Comparison of ENCODE assay signal across 24 cellular contexts in genomic region chr3:127497166-127497565, GRCh38.
DNase-seq lines count a peak whose midpoint lies in the region; ATAC-seq and TF ChIP-seq lines count a peak whose summit lies in the region.
"Had no signal": no experiment of that assay in that cellular context is flagged by ENCODE, and none has a peak within 500 bp of the region (broad histone marks: within the 10 kb centered on the region; RNA-seq: fewer than 3 reads in every experiment).

No MANE protein-coding gene starts in this region.

- no peaks in the 10 kb centered on the region for H3K79me1 ChIP-seq in neuronal stem cell (ENCODE audit: low read depth, low read length)

- H4K8ac ChIP-seq in neuronal stem cell (ENCODE audit: low read depth, low read length) = no peak overlapping the region

- no peak overlapping the region for H2BK15ac ChIP-seq in neuronal stem cell (ENCODE audit: low read length)

- 83 to 85% methylated on average over 1 to 3 of the region's 3 CpGs for WGBS in endodermal cell (ENCODE audit: insufficient coverage in 1 of 2, insufficient read length in 1 of 2), 2 experiments
- WGBS in neuronal stem cell (ENCODE audit: extremely low coverage in 2 of 2, insufficient read length in 2 of 2, insufficient replicate concordance in 1 of 2), 2 donors = no CpG with 5 or more reads among the region's 3 CpGs
- 94% methylated on average over 3 of the region's 3 CpGs for WGBS in sigmoid colon, 2 donors

- peaks cover 3% of the 10 kb centered on the region for H3K36me3 Mint-ChIP-seq in endodermal cell (ENCODE audit: low read depth)
- H3K36me3 Mint-ChIP-seq: CD14-positive monocyte; CD4-positive, alpha-beta memory T cell had no signal

- no peak overlapping the region for H3K9ac ChIP-seq in endodermal cell (ENCODE audit: extremely low read depth, low read length, poor library complexity, severe bottlenecking)
- no peak overlapping the region for H3K9ac ChIP-seq in neuronal stem cell (ENCODE audit: low read depth, low read length, poor library complexity)
- H3K9ac ChIP-seq: BLaER1 had no signal

- H3K4ac ChIP-seq in neuronal stem cell (ENCODE audit: low read length) = no peak overlapping the region

- no peak overlapping the region for H4K91ac ChIP-seq in neuronal stem cell (ENCODE audit: low read depth, low read length, poor library complexity)

- no peak for TF ChIP-seq CTCF in endodermal cell (conservative IDR thresholded peaks at IDR 0.05)
- TF ChIP-seq CTCF in sigmoid colon (IDR thresholded peaks at IDR 0.05) = no peak

- H2BK12ac ChIP-seq in neuronal stem cell (ENCODE audit: low read length) = no peak overlapping the region

- no peak overlapping the region for H2BK120ac ChIP-seq in neuronal stem cell (ENCODE audit: low read depth, low read length)

- TF ChIP-seq POLR2A in sigmoid colon (IDR thresholded peaks at IDR 0.05) = no peak

- no peak overlapping the region for H3K23ac ChIP-seq in neuronal stem cell (ENCODE audit: low read depth, low read length, poor library complexity)

- H3K36me3 ChIP-seq in endodermal cell (ENCODE audit: control insufficient read depth, insufficient read depth, low read length) (no peaks in the 10 kb centered on the region), neuronal stem cell (replicated peaks in 1 of 2; ENCODE audit: control insufficient read depth in 2 of 2, insufficient read depth in 2 of 2, low read length in 2 of 2) (no peaks in the 10 kb centered on the region), sigmoid colon (no peaks in the 10 kb centered on the region)
- H3K36me3 ChIP-seq: BE2C, BLaER1 had no signal

- no peak overlapping the region for H3K4me2 ChIP-seq in neuronal stem cell (ENCODE audit: insufficient read depth, low read length, poor library complexity, severe bottlenecking)
- H3K4me2 ChIP-seq: BLaER1 had no signal

- no peaks in the 10 kb centered on the region for H3K4me1 Mint-ChIP-seq in endodermal cell
- H3K4me1 Mint-ChIP-seq: CD14-positive monocyte; CD4-positive, alpha-beta memory T cell; CD4-positive, CD25-positive, alpha-beta regulatory T cell; CD8-positive, alpha-beta memory T cell had no signal

- H3K4me3 Mint-ChIP-seq in endodermal cell = no peak overlapping the region
- H3K4me3 Mint-ChIP-seq: CD14-positive monocyte; CD4-positive, alpha-beta memory T cell; CD4-positive, CD25-positive, alpha-beta regulatory T cell; CD8-positive, alpha-beta memory T cell had no signal

- H3K14ac ChIP-seq in neuronal stem cell (ENCODE audit: low read length) = no peak overlapping the region

- peaks cover 6% of the 10 kb centered on the region for H3K27me3 Mint-ChIP-seq in endodermal cell (ENCODE audit: insufficient read depth)
- H3K27me3 Mint-ChIP-seq: CD4-positive, CD25-positive, alpha-beta regulatory T cell had no signal

- peak overlapping the region; percentile 8 for H3K18ac ChIP-seq in neuronal stem cell (ENCODE audit: low read length)

- TF ChIP-seq EP300 in sigmoid colon (IDR thresholded peaks at IDR 0.05) = no peak

- H2AFZ ChIP-seq in neuronal stem cell (ENCODE audit: low read length) = no peak overlapping the region

- H3K27ac Mint-ChIP-seq in endodermal cell = no peak overlapping the region
- H3K27ac Mint-ChIP-seq: CD4-positive, alpha-beta memory T cell; CD8-positive, alpha-beta memory T cell had no signal

- no peaks in the 10 kb centered on the region for H3K27me3 ChIP-seq in endodermal cell (ENCODE audit: control insufficient read depth, insufficient read depth, low read length, poor library complexity, severe bottlenecking)
- H3K27me3 ChIP-seq in neuronal stem cell (ENCODE audit: control insufficient read depth in 3 of 3, insufficient read depth in 3 of 3, low read depth in 1 of 3, low read length in 3 of 3) = no peaks in the 10 kb centered on the region
- H3K27me3 ChIP-seq in sigmoid colon = no peaks in the 10 kb centered on the region
- H3K27me3 ChIP-seq: BE2C, BLaER1 had no signal

- H3K4me1 ChIP-seq in endodermal cell (ENCODE audit: control insufficient read depth, insufficient read depth, low read length) (no peaks in the 10 kb centered on the region), neuronal stem cell (ENCODE audit: control insufficient read depth in 2 of 2, insufficient read depth in 1 of 2, low read depth in 1 of 2, low read length in 2 of 2) (no peaks in the 10 kb centered on the region), sigmoid colon (no peaks in the 10 kb centered on the region)
- H3K4me1 ChIP-seq: BE2C, BLaER1 had no signal

- ATAC-seq in GM18873 (IDR thresholded peaks at IDR 0.05; ENCODE audit: low FRiP score, unreplicated experiment) = no peak
- ATAC-seq: GM12878 had no signal

- peak; percentile 15 for DNase-seq in endodermal cell
- DNase-seq in neuronal stem cell (ENCODE audit: low spot score) = no peak
- DNase-seq in sigmoid colon = peak; percentile 40
- no peak for DNase-seq in kidney glomerular epithelial cell (lab: John Stamatoyannopoulos, UW)
- DNase-seq in NCI-H2171 (lab: John Stamatoyannopoulos, UW) = no peak
- DNase-seq: 8988T; ACHN; BE2C; C1 segment of cervical spinal cord; CD4-positive, alpha-beta memory T cell; CD4-positive, CD25-positive, alpha-beta regulatory T cell; CD8-positive, alpha-beta memory T cell; COR-L47; DMS 273 treated with DMSO at 0.1 percent for 48 hours; DMS153; DMS53; DMS79; DND-41; EL; GDM1 had no signal

- no peak overlapping the region for H2BK5ac ChIP-seq in neuronal stem cell (ENCODE audit: low read length)

- H3K9me3 ChIP-seq in endodermal cell (ENCODE audit: control insufficient read depth, low read length) = peaks cover 18% of the 10 kb centered on the region
- H3K9me3 ChIP-seq in neuronal stem cell (replicated peaks in 1 of 2; ENCODE audit: control insufficient read depth in 2 of 2, insufficient read depth in 1 of 2, low read depth in 1 of 2, low read length in 2 of 2) = peaks cover 0 to 5% of the 10 kb centered on the region in 2 donors
- H3K9me3 ChIP-seq in sigmoid colon = peaks cover 0 to 9% (median 1%) of the 10 kb centered on the region in 4 donors
- H3K9me3 ChIP-seq: BE2C had no signal

- H3K4me3 ChIP-seq in endodermal cell (ENCODE audit: low read length) = no peak overlapping the region
- no peak overlapping the region for H3K4me3 ChIP-seq in neuronal stem cell (ENCODE audit: low read length in 2 of 2)
- no peak overlapping the region for H3K4me3 ChIP-seq in sigmoid colon
- H3K4me3 ChIP-seq: BLaER1, GM12878 had no signal

- intact Hi-C loops in sigmoid colon (cut with DNase I) = no loop called here

- no peak overlapping the region for H3K27ac ChIP-seq in endodermal cell (ENCODE audit: low read depth, low read length)
- no peak overlapping the region for H3K27ac ChIP-seq in neuronal stem cell (replicated peaks; ENCODE audit: low read length)
- H3K27ac ChIP-seq in sigmoid colon = no peak overlapping the region
- H3K27ac ChIP-seq: BLaER1 had no signal

- H3K9me3 Mint-ChIP-seq in endodermal cell = peaks cover 29% of the 10 kb centered on the region

- H2AK5ac ChIP-seq in neuronal stem cell (ENCODE audit: low read depth, low read length) = no peak overlapping the region

Comparison
In these comparisons a context has a peak if more than half of its experiments do, and no peak if none do; other contexts are left out.
1. DNase-seq: peak in endodermal cell (single experiment) and sigmoid colon (single experiment); none in neuronal stem cell (single experiment), kidney glomerular epithelial cell (single experiment) and NCI-H2171 (single experiment).